In genomic region chr5:15803280-15803679, GRCh38 we compare ENCODE assay signal across 1 cellular context.
TF ChIP-seq lines count a peak whose summit lies in the region.

No MANE protein-coding gene starts in this region.

TF ChIP-seq in HepG2, 621 proteins besides CTCF, POLR2A, EP300 and RAD21:
- TF ChIP-seq, protein P1, sequence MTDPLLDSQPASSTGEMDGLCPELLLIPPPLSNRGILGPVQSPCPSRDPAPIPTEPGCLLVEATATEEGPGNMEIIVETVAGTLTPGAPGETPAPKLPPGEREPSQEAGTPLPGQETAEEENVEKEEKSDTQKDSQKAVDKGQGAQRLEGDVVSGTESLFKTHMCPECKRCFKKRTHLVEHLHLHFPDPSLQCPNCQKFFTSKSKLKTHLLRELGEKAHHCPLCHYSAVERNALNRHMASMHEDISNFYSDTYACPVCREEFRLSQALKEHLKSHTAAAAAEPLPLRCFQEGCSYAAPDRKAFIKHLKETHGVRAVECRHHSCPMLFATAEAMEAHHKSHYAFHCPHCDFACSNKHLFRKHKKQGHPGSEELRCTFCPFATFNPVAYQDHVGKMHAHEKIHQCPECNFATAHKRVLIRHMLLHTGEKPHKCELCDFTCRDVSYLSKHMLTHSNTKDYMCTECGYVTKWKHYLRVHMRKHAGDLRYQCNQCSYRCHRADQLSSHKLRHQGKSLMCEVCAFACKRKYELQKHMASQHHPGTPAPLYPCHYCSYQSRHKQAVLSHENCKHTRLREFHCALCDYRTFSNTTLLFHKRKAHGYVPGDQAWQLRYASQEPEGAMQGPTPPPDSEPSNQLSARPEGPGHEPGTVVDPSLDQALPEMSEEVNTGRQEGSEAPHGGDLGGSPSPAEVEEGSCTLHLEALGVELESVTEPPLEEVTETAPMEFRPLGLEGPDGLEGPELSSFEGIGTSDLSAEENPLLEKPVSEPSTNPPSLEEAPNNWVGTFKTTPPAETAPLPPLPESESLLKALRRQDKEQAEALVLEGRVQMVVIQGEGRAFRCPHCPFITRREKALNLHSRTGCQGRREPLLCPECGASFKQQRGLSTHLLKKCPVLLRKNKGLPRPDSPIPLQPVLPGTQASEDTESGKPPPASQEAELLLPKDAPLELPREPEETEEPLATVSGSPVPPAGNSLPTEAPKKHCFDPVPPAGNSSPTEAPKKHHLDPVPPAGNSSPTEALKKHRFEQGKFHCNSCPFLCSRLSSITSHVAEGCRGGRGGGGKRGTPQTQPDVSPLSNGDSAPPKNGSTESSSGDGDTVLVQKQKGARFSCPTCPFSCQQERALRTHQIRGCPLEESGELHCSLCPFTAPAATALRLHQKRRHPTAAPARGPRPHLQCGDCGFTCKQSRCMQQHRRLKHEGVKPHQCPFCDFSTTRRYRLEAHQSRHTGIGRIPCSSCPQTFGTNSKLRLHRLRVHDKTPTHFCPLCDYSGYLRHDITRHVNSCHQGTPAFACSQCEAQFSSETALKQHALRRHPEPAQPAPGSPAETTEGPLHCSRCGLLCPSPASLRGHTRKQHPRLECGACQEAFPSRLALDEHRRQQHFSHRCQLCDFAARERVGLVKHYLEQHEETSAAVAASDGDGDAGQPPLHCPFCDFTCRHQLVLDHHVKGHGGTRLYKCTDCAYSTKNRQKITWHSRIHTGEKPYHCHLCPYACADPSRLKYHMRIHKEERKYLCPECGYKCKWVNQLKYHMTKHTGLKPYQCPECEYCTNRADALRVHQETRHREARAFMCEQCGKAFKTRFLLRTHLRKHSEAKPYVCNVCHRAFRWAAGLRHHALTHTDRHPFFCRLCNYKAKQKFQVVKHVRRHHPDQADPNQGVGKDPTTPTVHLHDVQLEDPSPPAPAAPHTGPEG (CRISPR knock-in tag; IDR thresholded peaks at IDR 0.05), result no peak
- no peak for TF ChIP-seq ZNF331 (CRISPR knock-in tag; IDR thresholded peaks at IDR 0.05)
- TF ChIP-seq ISL2 (CRISPR knock-in tag; IDR thresholded peaks at IDR 0.05), result no peak
- TF ChIP-seq HNRNPK (IDR thresholded peaks at IDR 0.05; ENCODE audit: low read depth, low read length, poor library complexity, severe bottlenecking), result peak; percentile 73
- TF ChIP-seq ARID2 (CRISPR knock-in tag; IDR thresholded peaks at IDR 0.05; ENCODE audit: borderline replicate concordance), result no peak
